11 cellular contexts compared by ENCODE assay signal in the genomic region with DNA sequence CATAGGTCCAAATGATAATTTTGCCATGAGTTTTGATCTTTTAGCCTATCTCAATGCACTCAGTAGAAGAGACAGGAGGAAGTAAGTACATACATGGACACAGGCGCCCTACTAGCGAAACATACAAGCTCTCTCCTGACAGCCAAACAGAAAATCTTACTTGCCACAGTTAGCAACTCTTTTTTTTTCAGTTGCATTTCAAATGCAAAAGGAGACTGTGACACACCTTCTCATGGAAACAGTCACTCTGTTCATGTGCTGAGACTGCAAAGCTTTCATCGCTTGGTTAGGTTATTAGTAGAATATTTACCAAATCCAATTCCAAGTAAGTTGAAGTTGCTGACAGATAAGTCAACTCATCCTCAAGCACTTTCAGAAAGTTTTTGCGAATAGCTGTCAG.
A peak's percentile ranks its signal among the peaks of the same experiment; 100 is the strongest.
DNase-seq lines count a peak whose midpoint lies in the region; ATAC-seq and TF ChIP-seq lines count a peak whose summit lies in the region.
"Had no signal": no experiment of that assay in that cellular context is flagged by ENCODE, and none has a peak within 500 bp of the region (broad histone marks: within the 10 kb centered on the region; RNA-seq: fewer than 3 reads in every experiment).

No MANE protein-coding gene starts in this region.

- no peaks in the 10 kb centered on the region for H3K36me3 ChIP-seq in kidney epithelial cell (ENCODE audit: control insufficient read depth, insufficient read depth, low read length)

- no peaks in the 10 kb centered on the region for H3K9me3 Mint-ChIP-seq in immature natural killer cell

- no peak for TF ChIP-seq CTCF in kidney epithelial cell (IDR thresholded peaks at IDR 0.05; ENCODE audit: insufficient read depth, low read length, poor library complexity, severe bottlenecking)
- TF ChIP-seq CTCF in GM10266 (IDR thresholded peaks at IDR 0.05; ENCODE audit: control insufficient read depth, insufficient read depth, low read depth, missing control alignments) = no peak

- H3K4me1 Mint-ChIP-seq in immature natural killer cell = peaks cover 0 to 11% of the 10 kb centered on the region in 2 donors

- H3K27ac Mint-ChIP-seq in immature natural killer cell = peak overlapping the region in 1 of 6 donors; percentile 28

- no peak overlapping the region for H3K4me3 Mint-ChIP-seq in immature natural killer cell

- no peak overlapping the region for H3K4me3 ChIP-seq in kidney epithelial cell (ENCODE audit: low read depth, low read length)

- H3K27me3 Mint-ChIP-seq in immature natural killer cell (ENCODE audit: low read depth in 3 of 3) = peaks cover 0 to under 1% (median 0%) of the 10 kb centered on the region in 3 donors

- H3K27me3 ChIP-seq in kidney epithelial cell (ENCODE audit: control insufficient read depth, insufficient read depth, low read length) = no peaks in the 10 kb centered on the region

- H3K36me3 Mint-ChIP-seq in immature natural killer cell = peaks cover 0 to 7% (median 6%) of the 10 kb centered on the region in 3 donors

- ATAC-seq in GM18873 (IDR thresholded peaks at IDR 0.05; ENCODE audit: low FRiP score, unreplicated experiment) (peak; percentile 29), GM21619 (IDR thresholded peaks at IDR 0.05; ENCODE audit: unreplicated experiment) (peak; percentile 52), HG03457 (IDR thresholded peaks at IDR 0.05; ENCODE audit: unreplicated experiment) (peak; percentile 33)

- DNase-seq in kidney epithelial cell (ENCODE audit: low read depth) = peak; percentile 37
- DNase-seq in SIG-M5 (lab: John Stamatoyannopoulos, UW) = no peak
- no peak for DNase-seq in NCI-H2171 (lab: John Stamatoyannopoulos, UW)
- DNase-seq in GM10266 (ENCODE audit: extremely low spot score) = no peak
- no peak for DNase-seq in immature natural killer cell
- DNase-seq: activated CD4-positive, CD25-positive, alpha-beta regulatory T cell; GF-D8; NCI-H345 had no signal
